Comparison of ENCODE assay signal across 21 cellular contexts in genomic region chr15:62750471-62750870, GRCh38.
"Had no signal": no experiment of that assay in that cellular context is flagged by ENCODE, and none has a peak within 500 bp of the region (broad histone marks: within the 10 kb centered on the region; RNA-seq: fewer than 3 reads in every experiment).

No MANE protein-coding gene starts in this region.

- H3K4me3 ChIP-seq: heart right ventricle, hepatocyte, left ventricle myocardium inferior, lung, ovary, right atrium auricular region, skin epidermis, stomach, testis, tibial artery, uterus had no signal

- H3K4me1 ChIP-seq: heart right ventricle, left ventricle myocardium inferior, right atrium auricular region, testis, uterus had no signal

- H3K27ac ChIP-seq: heart right ventricle, hepatocyte, left ventricle myocardium inferior, ovary, right atrium auricular region, skin epidermis, stomach, testis, tibial artery, uterus had no signal

- H3K36me3 ChIP-seq: ovary, uterus had no signal

- DNase-seq: heart right ventricle; left ventricle myocardium inferior; mesendoderm; naive B cell; natural killer cell; ovary; stimulated activated CD4-positive, alpha-beta T cell treated with anti-CD3 and anti-CD28 coated beads, Interleukin-12 subunit alpha, Interleukin-12 subunit beta, amount 100 ng/mL, for 4 hours; stimulated activated CD4-positive, alpha-beta T cell treated with anti-CD3 and anti-CD28 coated beads, Interleukin-15, amount 100 ng/mL, for 24 hours; stimulated activated CD4-positive, alpha-beta T cell treated with anti-CD3 and anti-CD28 coated beads, Interleukin-2, amount 100 ng/mL, for 24 hours; stimulated activated CD4-positive, alpha-beta T cell treated with anti-CD3 and anti-CD28 coated beads, Interleukin-4, amount 100 ng/mL, for 1 hour; stimulated activated naive B cell treated with anti-CD40 and anti-IgM and Interleukin-4, amounts not matched to agents 10 μg/mL and 1 μg/mL and 100 μg/mL, for 72 hours; stimulated activated naive CD8-positive, alpha-beta T cell treated with anti-CD3 and anti-CD28 coated beads, Interleukin-15, Interleukin-2, amounts not matched to agents 100 U/mL and 50 U/mL, for 24 hours; stomach; testis; tibial artery; uterus had no signal

- H3K27me3 ChIP-seq: heart right ventricle, hepatocyte, ovary, right atrium auricular region, stomach, testis, tibial artery, uterus had no signal

- H3K9me3 ChIP-seq: heart right ventricle, left ventricle myocardium inferior, ovary, right atrium auricular region, stomach, testis, tibial artery, uterus had no signal

- ATAC-seq: heart right ventricle; natural killer cell; sciatic nerve; stimulated activated naive B cell treated with anti-CD40 and anti-IgM and Interleukin-4, amounts not matched to agents 10 μg/mL and 1 μg/mL and 100 μg/mL, for 72 hours; stimulated activated naive CD8-positive, alpha-beta T cell treated with anti-CD3 and anti-CD28 coated beads, Interleukin-15, Interleukin-2, amounts not matched to agents 100 U/mL and 50 U/mL, for 24 hours had no signal
